1 cellular context compared by ENCODE assay signal in genomic region chr1:17742590-17742989, GRCh38.
TF ChIP-seq lines count a peak whose summit lies in the region.

No MANE protein-coding gene starts in this region.

TF ChIP-seq in GM23338, 12 proteins besides CTCF, POLR2A, EP300 and RAD21 (continued from another document):
- TF ChIP-seq ZNF462 (CRISPR knock-in tag; IDR thresholded peaks at IDR 0.05) (no peak), JUNB (IDR thresholded peaks at IDR 0.05; ENCODE audit: unreplicated experiment) (no peak), POLR2AphosphoS5 (IDR thresholded peaks at IDR 0.05; ENCODE audit: low read depth) (no peak), REST (IDR thresholded peaks at IDR 0.05; ENCODE audit: unreplicated experiment) (no peak), EZH2phosphoT487 (IDR thresholded peaks at IDR 0.05; ENCODE audit: unreplicated experiment) (no peak), ETS1 (IDR thresholded peaks at IDR 0.05) (no peak), ZNF331 (CRISPR knock-in tag; IDR thresholded peaks at IDR 0.05; ENCODE audit: low read depth) (no peak), ZNF114 (CRISPR knock-in tag; IDR thresholded peaks at IDR 0.05) (no peak)
